25 cellular contexts compared by ENCODE assay signal in genomic region chr11:83628622-83629347, GRCh38.
DNase-seq lines count a peak whose midpoint lies in the region; ATAC-seq and TF ChIP-seq lines count a peak whose summit lies in the region.
"Had no signal": no experiment of that assay in that cellular context is flagged by ENCODE, and none has a peak within 500 bp of the region (broad histone marks: within the 10 kb centered on the region; RNA-seq: fewer than 3 reads in every experiment).

No MANE protein-coding gene starts in this region.

- TF ChIP-seq CTCF in Loucy (conservative IDR thresholded peaks at IDR 0.05; ENCODE audit: low read length) (no peak), nephron progenitor cell (IDR thresholded peaks at IDR 0.05) (no peak), suprapubic skin (IDR thresholded peaks at IDR 0.05) (no peak)

- no peak overlapping the region for H3K9ac ChIP-seq in Loucy (ENCODE audit: low read depth, low read length, poor library complexity, severe bottlenecking)
- H3K9ac ChIP-seq: BLaER1 had no signal

- H3K36me3 Mint-ChIP-seq in nephron progenitor cell (ENCODE audit: low read depth): no peaks in the 10 kb centered on the region
- H3K36me3 Mint-ChIP-seq: activated naive CD8-positive, alpha-beta T cell treated with anti-CD3 and anti-CD28 coated beads for 36 hours; natural killer cell treated with Interleukin-12 subunit alpha and Interleukin-12 subunit beta and Interleukin-15 and Interleukin-18, amount 100 ng/mL, for 72 hours; type B pancreatic cell had no signal

- 54% methylated on average over 5 of the region's 5 CpGs for WGBS in suprapubic skin

- H3K27me3 Mint-ChIP-seq in nephron progenitor cell (ENCODE audit: low read depth, poor library complexity): no peaks in the 10 kb centered on the region
- H3K27me3 Mint-ChIP-seq: activated CD8-positive, alpha-beta T cell treated with anti-CD3 and anti-CD28 coated beads for 36 hours; type B pancreatic cell had no signal

- no peak overlapping the region for H3K4me3 Mint-ChIP-seq in nephron progenitor cell
- H3K4me3 Mint-ChIP-seq: activated CD8-positive, alpha-beta T cell treated with anti-CD3 and anti-CD28 coated beads for 36 hours; activated naive CD8-positive, alpha-beta T cell treated with anti-CD3 and anti-CD28 coated beads for 36 hours; natural killer cell treated with Interleukin-12 subunit alpha and Interleukin-12 subunit beta and Interleukin-15 and Interleukin-18, amount 100 ng/mL, for 72 hours; T-helper 17 cell; type B pancreatic cell had no signal

- H3K27me3 ChIP-seq in Loucy (ENCODE audit: insufficient read depth, low read length, poor library complexity, severe bottlenecking) (peaks cover 13% of the 10 kb centered on the region), suprapubic skin (no peaks in the 10 kb centered on the region)
- H3K27me3 ChIP-seq: BLaER1, heart left ventricle, right atrium auricular region had no signal

- peaks cover 14% of the 10 kb centered on the region for H3K4me1 Mint-ChIP-seq in nephron progenitor cell
- H3K4me1 Mint-ChIP-seq: activated naive CD8-positive, alpha-beta T cell treated with anti-CD3 and anti-CD28 coated beads for 36 hours; T-helper 17 cell had no signal

- H3K4me1 ChIP-seq in Loucy (ENCODE audit: insufficient read depth, low read length, poor library complexity, severe bottlenecking) (peaks cover 8% of the 10 kb centered on the region), suprapubic skin (peaks cover 6% of the 10 kb centered on the region)
- H3K4me1 ChIP-seq: BLaER1, heart left ventricle, lower lobe of right lung, right atrium auricular region had no signal

- H3K4me3 ChIP-seq in Loucy (ENCODE audit: low read length, poor library complexity, severe bottlenecking): peak overlapping the region; percentile 37
- no peak overlapping the region for H3K4me3 ChIP-seq in suprapubic skin
- H3K4me3 ChIP-seq: BLaER1, heart left ventricle, lower lobe of right lung, mucosa of descending colon, right atrium auricular region had no signal

- no peak overlapping the region for H3K27ac ChIP-seq in suprapubic skin
- H3K27ac ChIP-seq: BLaER1, heart left ventricle, lower lobe of right lung, right atrium auricular region had no signal

- TF ChIP-seq POLR2A in suprapubic skin (IDR thresholded peaks at IDR 0.05): no peak

- peak overlapping the region; percentile 20 for H3K27ac Mint-ChIP-seq in nephron progenitor cell
- H3K27ac Mint-ChIP-seq: activated CD8-positive, alpha-beta T cell treated with anti-CD3 and anti-CD28 coated beads for 36 hours; activated naive CD8-positive, alpha-beta T cell treated with anti-CD3 and anti-CD28 coated beads for 36 hours; natural killer cell treated with Interleukin-12 subunit alpha and Interleukin-12 subunit beta and Interleukin-15 and Interleukin-18, amount 100 ng/mL, for 72 hours; T-helper 17 cell; type B pancreatic cell had no signal

- ATAC-seq in GM19035 (IDR thresholded peaks at IDR 0.05; ENCODE audit: unreplicated experiment): no peak
- ATAC-seq: activated CD8-positive, alpha-beta T cell treated with anti-CD3 and anti-CD28 coated beads for 36 hours; heart left ventricle; lower lobe of right lung; mucosa of descending colon; natural killer cell treated with Interleukin-12 subunit alpha and Interleukin-12 subunit beta and Interleukin-15 and Interleukin-18, amount 100 ng/mL, for 72 hours; T-helper 17 cell had no signal

- H3K9me3 Mint-ChIP-seq in nephron progenitor cell: no peaks in the 10 kb centered on the region
- H3K9me3 Mint-ChIP-seq: activated CD8-positive, alpha-beta T cell treated with anti-CD3 and anti-CD28 coated beads for 36 hours; activated naive CD8-positive, alpha-beta T cell treated with anti-CD3 and anti-CD28 coated beads for 36 hours; type B pancreatic cell had no signal

- no peaks in the 10 kb centered on the region for H3K36me3 ChIP-seq in Loucy (ENCODE audit: insufficient read depth, low read length)
- H3K36me3 ChIP-seq in suprapubic skin: no peaks in the 10 kb centered on the region
- H3K36me3 ChIP-seq: BLaER1, heart left ventricle, lower lobe of right lung, right atrium auricular region had no signal

- H3K9me3 ChIP-seq in Loucy (ENCODE audit: insufficient read depth, low read depth, low read length) (no peaks in the 10 kb centered on the region), suprapubic skin (no peaks in the 10 kb centered on the region)
- H3K9me3 ChIP-seq: BLaER1, lower lobe of right lung, mucosa of descending colon, right atrium auricular region had no signal

- H3K4me2 ChIP-seq in Loucy (ENCODE audit: low read depth, low read length, poor library complexity, severe bottlenecking): peak overlapping the region; percentile 65
- H3K4me2 ChIP-seq: BLaER1 had no signal

- H4K20me1 ChIP-seq in Loucy (ENCODE audit: insufficient read depth, low read length, poor library complexity, severe bottlenecking): no peaks in the 10 kb centered on the region
- H4K20me1 ChIP-seq: BLaER1 had no signal

- DNase-seq in NCI-H187 (lab: John Stamatoyannopoulos, UW) (peak; percentile 21 to 58), NCI-H748 treated with DMSO at 0.1 percent for 48 hours (lab: John Stamatoyannopoulos, UW) (peak; percentile 26), nephron progenitor cell (no peak), suprapubic skin (ENCODE audit: low spot score in 2 of 2) (no peak), cerebellar cortex (ENCODE audit: low spot score) (no peak)
- DNase-seq: activated CD4-positive, CD25-positive, alpha-beta regulatory T cell treated with anti-CD3 and anti-CD28 coated beads, Interleukin-2, amount 50 U/mL, for 72 hours; activated CD8-positive, alpha-beta T cell treated with anti-CD3 and anti-CD28 coated beads for 36 hours; activated effector memory CD4-positive, alpha-beta T cell treated with anti-CD3 and anti-CD28 coated beads, Interleukin-2, amount 50 U/mL, for 16 hours; activated naive CD8-positive, alpha-beta T cell treated with anti-CD3 and anti-CD28 coated beads for 36 hours; aorta; foreskin fibroblast; GDM1; heart left ventricle; lower lobe of right lung; mucosa of descending colon; NCI-H2029 treated with DMSO at 0.1 percent for 48 hours; NCI-H510A; RPMI8226; T-helper 17 cell had no signal

- peak overlapping the region; percentile 1; the same call in 1 of the 2 replicates for H2AFZ ChIP-seq in Loucy (ENCODE audit: low read length)

- no peak for TF ChIP-seq EP300 in suprapubic skin (IDR thresholded peaks at IDR 0.05)

- no peaks in the 10 kb centered on the region for H3F3A ChIP-seq in Loucy (ENCODE audit: low read depth)

- no peaks in the 10 kb centered on the region for H3K9me2 ChIP-seq in Loucy (replicated peaks; ENCODE audit: low read depth, low read length)

- no peaks in the 10 kb centered on the region for H3K79me2 ChIP-seq in Loucy (ENCODE audit: insufficient read depth, low read length)

Comparison
In these comparisons a context has a peak if more than half of its experiments do, and no peak if none do; other contexts are left out.
1. DNase-seq: peak in NCI-H187 (2 of 2) and NCI-H748 treated with DMSO at 0.1 percent for 48 hours (single experiment); none in nephron progenitor cell (single experiment), suprapubic skin (0 of 2) and cerebellar cortex (single experiment).